Comparison of ENCODE assay signal across 22 cellular contexts in genomic region chr2:76678358-76679024, GRCh38.
"Had no signal": no experiment of that assay in that cellular context is flagged by ENCODE, and none has a peak within 500 bp of the region (broad histone marks: within the 10 kb centered on the region; RNA-seq: fewer than 3 reads in every experiment).

No MANE protein-coding gene starts in this region.

- DNase-seq: activated CD4-positive, alpha-beta memory T cell treated with anti-CD3 and anti-CD28 coated beads, Interleukin-2, amount 10 ng/mL, durations not matched to agents 7 days and 5 days; activated CD4-positive, alpha-beta T cell treated with anti-CD3 and anti-CD28 coated beads for 48 hours; activated effector memory CD4-positive, alpha-beta T cell treated with anti-CD3 and anti-CD28 coated beads, Interleukin-2, amount 50 U/mL, for 16 hours; activated naive CD4-positive, alpha-beta T cell treated with anti-CD3 and anti-CD28 coated beads, Interleukin-2, amount 50 U/mL, for 16 hours; body of pancreas; effector CD4-positive, alpha-beta T cell; esophagus squamous epithelium; gastrocnemius medialis; head of caudate nucleus; left ventricle myocardium inferior; naive thymus-derived CD8-positive, alpha-beta T cell; pancreas; psoas muscle; stimulated activated CD4-positive, alpha-beta T cell treated with anti-CD3 and anti-CD28 coated beads, Interleukin-4, amount 100 ng/mL, for 4 hours; substantia nigra; T-helper 17 cell; tibial artery had no signal

- H3K27me3 Mint-ChIP-seq: activated CD4-positive, alpha-beta memory T cell treated with anti-CD3 and anti-CD28 coated beads, Interleukin-2, amount 10 ng/mL, durations not matched to agents 7 days and 5 days; dendritic cell treated with granulocyte-macrophage colony-stimulating factor and Interleukin-4, amounts not matched to agents 40 ng/mL and 50 ng/mL, for 4 days; naive thymus-derived CD8-positive, alpha-beta T cell; stimulated activated naive CD8-positive, alpha-beta T cell treated with anti-CD3 and anti-CD28 coated beads, Interleukin-15, Interleukin-2, amounts not matched to agents 100 ng/mL and 50 ng/mL, for 24 hours; T-helper 17 cell had no signal

- H3K4me1 ChIP-seq: esophagus squamous epithelium, gastrocnemius medialis, left ventricle myocardium inferior, pancreas, psoas muscle, right atrium auricular region, tibial artery had no signal

- ATAC-seq: body of pancreas; gastrocnemius medialis; naive thymus-derived CD8-positive, alpha-beta T cell; pancreas; psoas muscle; T-helper 17 cell had no signal

- H3K4me1 Mint-ChIP-seq: activated CD4-positive, alpha-beta memory T cell treated with anti-CD3 and anti-CD28 coated beads, Interleukin-2, amount 10 ng/mL, durations not matched to agents 7 days and 5 days; naive thymus-derived CD8-positive, alpha-beta T cell; T-helper 17 cell had no signal

- H3K9me3 ChIP-seq: body of pancreas, esophagus squamous epithelium, gastrocnemius medialis, left ventricle myocardium inferior, neutrophil, pancreas, psoas muscle, right atrium auricular region, tibial artery had no signal

- H3K36me3 ChIP-seq: cardiac muscle cell, esophagus squamous epithelium, gastrocnemius medialis, left ventricle myocardium inferior, neutrophil, pancreas, right atrium auricular region, tibial artery had no signal

- FAIRE-seq: pancreas had no signal

- H3K27ac ChIP-seq: body of pancreas, cardiac muscle cell, esophagus squamous epithelium, gastrocnemius medialis, left ventricle myocardium inferior, neutrophil, pancreas, psoas muscle, right atrium auricular region, tibial artery had no signal

- H3K4me3 Mint-ChIP-seq: activated CD4-positive, alpha-beta memory T cell treated with anti-CD3 and anti-CD28 coated beads, Interleukin-2, amount 10 ng/mL, durations not matched to agents 7 days and 5 days; dendritic cell treated with granulocyte-macrophage colony-stimulating factor and Interleukin-4, amounts not matched to agents 40 ng/mL and 50 ng/mL, for 4 days; naive thymus-derived CD8-positive, alpha-beta T cell; stimulated activated naive CD8-positive, alpha-beta T cell treated with anti-CD3 and anti-CD28 coated beads, Interleukin-15, Interleukin-2, amounts not matched to agents 100 ng/mL and 50 ng/mL, for 24 hours; T-helper 17 cell had no signal

- H3K9me3 Mint-ChIP-seq: dendritic cell treated with granulocyte-macrophage colony-stimulating factor and Interleukin-4, amounts not matched to agents 40 ng/mL and 50 ng/mL, for 4 days had no signal

- H3K27me3 ChIP-seq: body of pancreas, cardiac muscle cell, esophagus squamous epithelium, gastrocnemius medialis, neutrophil, pancreas, right atrium auricular region, tibial artery had no signal

- H3K27ac Mint-ChIP-seq: activated CD4-positive, alpha-beta memory T cell treated with anti-CD3 and anti-CD28 coated beads, Interleukin-2, amount 10 ng/mL, durations not matched to agents 7 days and 5 days; dendritic cell treated with granulocyte-macrophage colony-stimulating factor and Interleukin-4, amounts not matched to agents 40 ng/mL and 50 ng/mL, for 4 days; naive thymus-derived CD8-positive, alpha-beta T cell; stimulated activated naive CD8-positive, alpha-beta T cell treated with anti-CD3 and anti-CD28 coated beads, Interleukin-15, Interleukin-2, amounts not matched to agents 100 ng/mL and 50 ng/mL, for 24 hours; T-helper 17 cell had no signal

- H3K4me3 ChIP-seq: body of pancreas, cardiac muscle cell, esophagus squamous epithelium, gastrocnemius medialis, left ventricle myocardium inferior, pancreas, psoas muscle, right atrium auricular region, tibial artery had no signal

- H3K36me3 Mint-ChIP-seq: naive thymus-derived CD8-positive, alpha-beta T cell had no signal
